ENCODE assay signal across 23 cellular contexts in the genomic region with DNA sequence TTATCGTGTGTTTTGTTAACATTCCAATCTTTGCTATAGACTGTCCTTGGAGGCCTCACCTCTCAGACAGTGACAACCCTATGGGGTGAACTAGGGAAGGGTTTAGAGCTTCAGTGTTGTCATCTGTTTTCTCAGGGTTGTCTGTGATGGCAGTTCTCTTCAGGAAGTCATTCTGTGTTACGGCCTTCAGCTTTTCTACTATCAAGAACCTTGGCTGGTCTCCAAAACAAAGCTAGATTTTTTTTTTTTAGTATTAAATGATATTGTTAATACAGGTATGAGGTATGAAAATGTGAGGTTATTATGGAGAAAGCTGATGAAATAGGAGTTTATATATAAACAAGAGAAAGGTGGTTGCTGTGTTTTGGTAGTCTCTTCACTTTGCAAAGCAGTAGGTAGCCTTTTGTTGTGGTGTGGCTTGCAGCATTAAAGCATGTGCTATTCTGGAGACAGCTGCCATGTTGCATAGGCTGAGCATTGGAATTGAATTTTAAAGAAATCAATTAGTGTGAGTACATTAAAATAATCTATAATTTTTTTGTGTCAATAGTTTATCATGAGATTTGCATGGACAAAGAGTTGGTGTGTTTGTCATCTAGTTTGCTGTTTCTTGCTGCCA.
DNase-seq lines count a peak whose midpoint lies in the region; ATAC-seq and TF ChIP-seq lines count a peak whose summit lies in the region.
"Had no signal": no experiment of that assay in that cellular context is flagged by ENCODE, and none has a peak within 500 bp of the region (broad histone marks: within the 10 kb centered on the region; RNA-seq: fewer than 3 reads in every experiment).

No MANE protein-coding gene starts in this region.

- peaks cover 8% of the 10 kb centered on the region for H3K9me3 Mint-ChIP-seq in stimulated activated naive CD8-positive, alpha-beta T cell treated with anti-CD3 and anti-CD28 coated beads, Interleukin-15, Interleukin-2, amounts not matched to agents 100 ng/mL and 50 ng/mL, for 24 hours
- H3K9me3 Mint-ChIP-seq in activated naive CD8-positive, alpha-beta T cell treated with anti-CD3 and anti-CD28 coated beads for 36 hours: peaks cover 15% of the 10 kb centered on the region

- no peak overlapping the region for H3K4me3 Mint-ChIP-seq in stimulated activated naive CD8-positive, alpha-beta T cell treated with anti-CD3 and anti-CD28 coated beads, Interleukin-15, Interleukin-2, amounts not matched to agents 100 ng/mL and 50 ng/mL, for 24 hours
- H3K4me3 Mint-ChIP-seq in activated naive CD8-positive, alpha-beta T cell treated with anti-CD3 and anti-CD28 coated beads for 36 hours: no peak overlapping the region

- peaks cover 0 to 8% (median 0%) of the 10 kb centered on the region in 3 donors for H3K9me3 ChIP-seq in tibial artery
- H3K9me3 ChIP-seq: SJSA1, uterus had no signal

- peaks cover 5% of the 10 kb centered on the region for H3K36me3 Mint-ChIP-seq in stimulated activated naive CD8-positive, alpha-beta T cell treated with anti-CD3 and anti-CD28 coated beads, Interleukin-15, Interleukin-2, amounts not matched to agents 100 ng/mL and 50 ng/mL, for 24 hours (ENCODE audit: low read depth)
- peaks cover 31% of the 10 kb centered on the region for H3K36me3 Mint-ChIP-seq in activated naive CD8-positive, alpha-beta T cell treated with anti-CD3 and anti-CD28 coated beads for 36 hours

- DNase-seq in NCI-H1105 treated with DMSO at 0.1 percent for 48 hours (lab: John Stamatoyannopoulos, UW): peak; percentile 2
- no peak for DNase-seq in NCI-H1105 (lab: John Stamatoyannopoulos, UW)
- DNase-seq in stimulated activated naive CD8-positive, alpha-beta T cell treated with anti-CD3 and anti-CD28 coated beads, Interleukin-15, Interleukin-2, amounts not matched to agents 100 U/mL and 50 U/mL, for 24 hours: no peak
- no peak for DNase-seq in activated naive CD8-positive, alpha-beta T cell treated with anti-CD3 and anti-CD28 coated beads for 36 hours
- no peak for DNase-seq in tibial artery
- DNase-seq in Kasumi-1 (lab: John Stamatoyannopoulos, UW): no peak
- DNase-seq: activated effector memory CD4-positive, alpha-beta T cell treated with Interleukin-2 at 50 U/mL for 16 hours; effector memory CD4-positive, alpha-beta T cell; kidney glomerular epithelial cell; mammary epithelial cell; NCI-H1417 treated with DMSO at 0.1 percent for 48 hours; NCI-H82; PC-9; substantia nigra; T-helper 9 cell; uterus had no signal

- H3K27ac Mint-ChIP-seq in stimulated activated naive CD8-positive, alpha-beta T cell treated with anti-CD3 and anti-CD28 coated beads, Interleukin-15, Interleukin-2, amounts not matched to agents 100 ng/mL and 50 ng/mL, for 24 hours: peak overlapping the region; percentile 78
- peak overlapping the region; percentile 73 for H3K27ac Mint-ChIP-seq in activated naive CD8-positive, alpha-beta T cell treated with anti-CD3 and anti-CD28 coated beads for 36 hours

- no peak overlapping the region for H3K4me3 ChIP-seq in tibial artery
- H3K4me3 ChIP-seq: esophagus muscularis mucosa, gastroesophageal sphincter, PC-9, right atrium auricular region, SJSA1, uterus had no signal

- intact Hi-C loops in tibial artery (cut with DNase I; ENCODE audit: low total_unique reads): no loop called here

- H3K4me1 Mint-ChIP-seq in stimulated activated naive CD8-positive, alpha-beta T cell treated with anti-CD3 and anti-CD28 coated beads, Interleukin-15, Interleukin-2, amounts not matched to agents 100 ng/mL and 50 ng/mL, for 24 hours (ENCODE audit: low read depth): peaks cover 23% of the 10 kb centered on the region
- H3K4me1 Mint-ChIP-seq in activated naive CD8-positive, alpha-beta T cell treated with anti-CD3 and anti-CD28 coated beads for 36 hours: peaks cover 26% of the 10 kb centered on the region

- no peak overlapping the region for H3K27ac ChIP-seq in tibial artery
- H3K27ac ChIP-seq: esophagus muscularis mucosa, gastroesophageal sphincter, PC-9, right atrium auricular region, SJSA1, uterus had no signal

- no peaks in the 10 kb centered on the region for H3K27me3 Mint-ChIP-seq in stimulated activated naive CD8-positive, alpha-beta T cell treated with anti-CD3 and anti-CD28 coated beads, Interleukin-15, Interleukin-2, amounts not matched to agents 100 ng/mL and 50 ng/mL, for 24 hours
- H3K27me3 Mint-ChIP-seq in activated naive CD8-positive, alpha-beta T cell treated with anti-CD3 and anti-CD28 coated beads for 36 hours: no peaks in the 10 kb centered on the region

- TF ChIP-seq CTCF in tibial artery (IDR thresholded peaks at IDR 0.05): no peak

- no peaks in the 10 kb centered on the region for H3K27me3 ChIP-seq in tibial artery
- H3K27me3 ChIP-seq: esophagus muscularis mucosa, gastroesophageal sphincter, right atrium auricular region, SJSA1, uterus had no signal

- no peak for ATAC-seq in stimulated activated naive CD8-positive, alpha-beta T cell treated with anti-CD3 and anti-CD28 coated beads, Interleukin-15, Interleukin-2, amounts not matched to agents 100 U/mL and 50 U/mL, for 24 hours
- no peak for ATAC-seq in GM21825 (IDR thresholded peaks at IDR 0.05; ENCODE audit: unreplicated experiment)
- ATAC-seq: activated CD4-positive, CD25-positive, alpha-beta regulatory T cell treated with anti-CD3 and anti-CD28 coated beads, Interleukin-2, amount 50 U/mL, for 24 hours; gastroesophageal sphincter had no signal

- H3K4me1 ChIP-seq in tibial artery: peaks cover 0 to 3% (median 0%) of the 10 kb centered on the region in 4 donors
- H3K4me1 ChIP-seq: esophagus muscularis mucosa, right atrium auricular region, SJSA1, uterus had no signal

- peaks cover 0 to 22% (median 19%) of the 10 kb centered on the region in 3 donors for H3K36me3 ChIP-seq in tibial artery
- H3K36me3 ChIP-seq: esophagus muscularis mucosa, gastroesophageal sphincter, right atrium auricular region, SJSA1, uterus had no signal
